ENCODE assay signal across 30 cellular contexts in the genomic region with DNA sequence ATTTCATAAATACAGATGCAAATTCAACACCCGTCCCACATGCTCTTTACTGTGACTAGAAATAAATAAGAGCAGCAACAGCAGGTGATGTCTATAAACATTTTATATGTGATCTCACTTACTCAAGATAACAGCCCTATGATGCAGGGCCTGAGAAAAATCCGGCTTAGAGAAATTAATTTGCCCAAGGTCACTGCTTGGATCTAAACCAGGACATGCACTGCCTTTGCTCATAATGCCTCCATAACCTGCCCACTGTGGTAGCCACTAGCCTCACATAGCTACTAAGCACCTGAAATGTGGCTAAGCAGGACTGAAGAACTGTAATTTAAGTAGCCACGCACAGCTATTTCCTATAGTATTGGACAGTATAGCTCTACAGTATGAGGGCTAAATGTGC.
DNase-seq lines count a peak whose midpoint lies in the region; ATAC-seq, FAIRE-seq and TF ChIP-seq lines count a peak whose summit lies in the region.
"Had no signal": no experiment of that assay in that cellular context is flagged by ENCODE, and none has a peak within 500 bp of the region (broad histone marks: within the 10 kb centered on the region; RNA-seq: fewer than 3 reads in every experiment).

No MANE protein-coding gene starts in this region.

- TF ChIP-seq POLR2A in GM12892 (IDR thresholded peaks at IDR 0.05; ENCODE audit: low read depth, low read length) (no peak), adrenal gland (IDR thresholded peaks at IDR 0.05) (no peak)

- TF ChIP-seq CTCF in adrenal gland (IDR thresholded peaks at IDR 0.05): no peak

- H3K9me3 ChIP-seq in adrenal gland (replicated peaks in 1 of 3) (no peaks in the 10 kb centered on the region), muscle layer of colon (ENCODE audit: low read length) (no peaks in the 10 kb centered on the region), skeletal muscle tissue (ENCODE audit: control insufficient read depth in 3 of 3, low read length in 3 of 3) (no peaks in the 10 kb centered on the region)
- H3K9me3 ChIP-seq: Caco-2, mucosa of descending colon, upper lobe of right lung had no signal

- FAIRE-seq in GM12892 (lab: Jason Lieb, UNC): peak; percentile 30
- FAIRE-seq: astrocyte, GM18507, small intestine, TTC549 had no signal

- H3K27me3 ChIP-seq in adrenal gland (no peaks in the 10 kb centered on the region), muscle layer of colon (ENCODE audit: control insufficient read depth in 1 of 2, insufficient read depth in 2 of 2, low read length in 2 of 2) (no peaks in the 10 kb centered on the region), skeletal muscle tissue (ENCODE audit: control insufficient read depth in 3 of 3, insufficient read depth in 3 of 3, low read length in 3 of 3) (no peaks in the 10 kb centered on the region)
- H3K27me3 ChIP-seq: upper lobe of right lung had no signal

- H3K4me1 ChIP-seq in adrenal gland (replicated peaks in 1 of 2): peaks cover 13 to 66% of the 10 kb centered on the region in 2 donors
- peaks cover 79% of the 10 kb centered on the region for H3K4me1 ChIP-seq in muscle layer of colon (ENCODE audit: insufficient read depth, low read length)
- H3K4me1 ChIP-seq in skeletal muscle tissue (ENCODE audit: control insufficient read depth in 3 of 3, insufficient read depth in 3 of 3, low read length in 3 of 3): peaks cover 16 to 30% (median 18%) of the 10 kb centered on the region in 3 donors
- H3K4me1 ChIP-seq: Caco-2 had no signal

- H3K4me3 ChIP-seq in adrenal gland (no peak overlapping the region), muscle layer of colon (ENCODE audit: low read depth in 1 of 2, low read length in 2 of 2) (no peak overlapping the region), skeletal muscle tissue (ENCODE audit: low read length in 3 of 3) (no peak overlapping the region)
- H3K4me3 ChIP-seq: GM23338, mucosa of descending colon, SK-N-MC, upper lobe of right lung had no signal

- DNase-seq in GM12892 (ENCODE audit: insufficient read length): no peak
- peak in 2 of 7 donors; percentile 32 to 61 for DNase-seq in adrenal gland
- no peak for DNase-seq in stimulated activated CD4-positive, alpha-beta T cell treated with anti-CD3 and anti-CD28 coated beads, Interleukin-4, amount 100 ng/mL, for 4 hours
- DNase-seq in D341Med (ENCODE audit: low spot score): no peak
- no peak for DNase-seq in activated CD4-positive, alpha-beta T cell treated with anti-CD3 and anti-CD28 coated beads, Interleukin-2, amount 50 U/mL, for 4 hours
- DNase-seq: activated CD4-positive, CD25-positive, alpha-beta regulatory T cell treated with anti-CD3 and anti-CD28 coated beads, Interleukin-2, amount 50 U/mL, for 72 hours; activated CD8-positive, alpha-beta T cell treated with anti-CD3 and anti-CD28 coated beads for 36 hours; activated effector memory CD4-positive, alpha-beta T cell treated with anti-CD3 and anti-CD28 coated beads, Interleukin-2, amount 50 U/mL, for 16 hours; activated naive CD8-positive, alpha-beta T cell treated with anti-CD3 and anti-CD28 coated beads for 36 hours; Caco-2; dermis blood vessel endothelial cell; DMS79 treated with DMSO at 0.1 percent for 48 hours; islet precursor cell; Kasumi-1; NCI-H446 treated with DMSO at 0.1 percent for 48 hours; NCI-H82; RPMI8226; small intestine; stimulated activated CD4-positive, alpha-beta T cell treated with anti-CD3 and anti-CD28 coated beads, Interleukin-1b, Interleukin-23, amount 100 ng/mL, for 48 hours; upper lobe of right lung had no signal

- 53 to 64% (median 58%) methylated on average over 3 of the region's 3 CpGs for WGBS in adrenal gland, 4 donors

- peak overlapping the region; percentile 21 to 75 (median 69) for H3K27ac ChIP-seq in adrenal gland
- H3K27ac ChIP-seq in muscle layer of colon (ENCODE audit: low read depth, low read length): peak overlapping the region; percentile 40
- peak overlapping the region; percentile 43 for H3K27ac ChIP-seq in skeletal muscle tissue (ENCODE audit: low read depth, low read length)
- H3K27ac ChIP-seq: C4-2B, SK-N-MC had no signal

- H3K9ac ChIP-seq in muscle layer of colon (ENCODE audit: low read length) (no peak overlapping the region), skeletal muscle tissue (ENCODE audit: low read depth in 1 of 3, low read length in 3 of 3) (no peak overlapping the region)

- no peak for ATAC-seq in activated CD4-positive, CD25-positive, alpha-beta regulatory T cell treated with anti-CD3 and anti-CD28 coated beads, Interleukin-2, amount 50 U/mL, for 24 hours
- ATAC-seq: activated CD8-positive, alpha-beta T cell treated with anti-CD3 and anti-CD28 coated beads for 36 hours; GM23338 had no signal

- intact Hi-C loops in adrenal gland (cut with DNase I): no loop called here

- peaks cover 0 to 16% of the 10 kb centered on the region in 2 donors for H3K36me3 ChIP-seq in adrenal gland (replicated peaks in 1 of 2)
- H3K36me3 ChIP-seq in muscle layer of colon (ENCODE audit: insufficient read depth, low read length): no peaks in the 10 kb centered on the region
- peaks cover 0 to 2% (median 0%) of the 10 kb centered on the region in 3 donors for H3K36me3 ChIP-seq in skeletal muscle tissue (ENCODE audit: control insufficient read depth in 3 of 3, insufficient read depth in 3 of 3, low read length in 3 of 3)
- H3K36me3 ChIP-seq: upper lobe of right lung had no signal
